9 cellular contexts compared by ENCODE assay signal in genomic region chr6:1575213-1576041, GRCh38. TPM values are rescaled to one million over a fixed set of nuclear protein-coding genes. Genes with fewer than 3 reads are reported as not detected.
DNase-seq lines count a peak whose midpoint lies in the region; ATAC-seq, FAIRE-seq and TF ChIP-seq lines count a peak whose summit lies in the region.
"Had no signal": no experiment of that assay in that cellular context is flagged by ENCODE, and none has a peak within 500 bp of the region (broad histone marks: within the 10 kb centered on the region; RNA-seq: fewer than 3 reads in every experiment).

No MANE protein-coding gene starts in this region.

- H3K4me3 Mint-ChIP-seq in neural crest cell, result peak overlapping the region; percentile 18

- peak overlapping the region; percentile 81 for H3K27ac Mint-ChIP-seq in neural crest cell (ENCODE audit: unreplicated experiment)

- no peak for FAIRE-seq in HepG2 (lab: Jason Lieb, UNC)

- peak; percentile 23 for DNase-seq in HepG2 (ENCODE audit: low spot score)
- no peak for DNase-seq in right lobe of liver
- DNase-seq in esophagus muscularis mucosa (ENCODE audit: extremely low spot score), result peak; percentile 89
- DNase-seq in neural crest cell (ENCODE audit: low read depth, low spot score), result no peak
- no peak for DNase-seq in activated CD4-positive, alpha-beta T cell treated with anti-CD3 and anti-CD28 coated beads for 1 hour
- no peak for DNase-seq in GM20000 (ENCODE audit: low spot score)
- no peak for DNase-seq in activated CD4-positive, alpha-beta T cell treated with anti-CD3 and anti-CD28 coated beads for 4 hours
- DNase-seq: left colon had no signal

- H3K79me2 ChIP-seq in HepG2 (ENCODE audit: insufficient read depth, low read length), result no peaks in the 10 kb centered on the region

- peak overlapping the region; percentile 33; the same call in 1 of the 2 replicates for H3K9ac ChIP-seq in HepG2 (ENCODE audit: insufficient read depth, low read depth, low read length)

- H3K27ac ChIP-seq in HepG2 (ENCODE audit: extremely low read length, insufficient read depth, low read length) (no peak overlapping the region), right lobe of liver (no peak overlapping the region), esophagus muscularis mucosa (replicated peaks in 1 of 4) (peak overlapping the region; percentile 32 to 71 (median 61))

- H3K4me2 ChIP-seq in HepG2 (ENCODE audit: low read depth, low read length), result peak overlapping the region; percentile 79

- H3K4me1 Mint-ChIP-seq in neural crest cell, result peaks cover 31% of the 10 kb centered on the region

- ATAC-seq in HepG2 (peak; percentile 78), right lobe of liver (no peak), HG03159 (IDR thresholded peaks at IDR 0.05; ENCODE audit: unreplicated experiment) (no peak)
- ATAC-seq: left colon had no signal

- CTCF ChIA-PET in HepG2 (lab: Yijun Ruan, JAX; ENCODE audit: low intra/inter-chr PET ratio, low total read pairs), result no interaction called here

- peaks cover 12% of the 10 kb centered on the region for H3K9me3 Mint-ChIP-seq in neural crest cell

- no peak for TF ChIP-seq RAD21 in HepG2 (CRISPR knock-in tag; IDR thresholded peaks at IDR 0.05)

- TF ChIP-seq CTCF in HepG2 (CRISPR knock-in tag; IDR thresholded peaks at IDR 0.05), result no peak
- no peak for TF ChIP-seq CTCF in right lobe of liver (IDR thresholded peaks at IDR 0.05)
- TF ChIP-seq CTCF in esophagus muscularis mucosa (IDR thresholded peaks at IDR 0.05), result no peak
- TF ChIP-seq CTCF in neural crest cell (conservative IDR thresholded peaks at IDR 0.05), result no peak
- no peak for TF ChIP-seq CTCF in GM20000 (IDR thresholded peaks at IDR 0.05; ENCODE audit: extremely low read depth, missing control alignments)

- intact Hi-C loops in HepG2 (cut with micrococcal nuclease; ENCODE audit: unreplicated experiment) (no loop called here), right lobe of liver (cut with DNase I) (no loop called here), esophagus muscularis mucosa (cut with DNase I) (no loop called here)

- no peak for TF ChIP-seq POLR2A in HepG2 (IDR thresholded peaks at IDR 0.05; ENCODE audit: insufficient read depth in 1 of 2, low read depth in 2 of 2, low read length in 2 of 2)
- no peak for TF ChIP-seq POLR2A in right lobe of liver (IDR thresholded peaks at IDR 0.05)
- TF ChIP-seq POLR2A in esophagus muscularis mucosa (IDR thresholded peaks at IDR 0.05; ENCODE audit: low read depth), result no peak

- H4K20me1 ChIP-seq in HepG2 (ENCODE audit: insufficient read depth, low read length), result no peaks in the 10 kb centered on the region

- H3K36me3 ChIP-seq in HepG2 (replicated peaks in 1 of 2; ENCODE audit: control insufficient read depth in 1 of 2, insufficient read depth in 2 of 2, low read length in 2 of 2) (no peaks in the 10 kb centered on the region), right lobe of liver (no peaks in the 10 kb centered on the region), esophagus muscularis mucosa (no peaks in the 10 kb centered on the region)

- 7% methylated on average over 13 of the region's 16 CpGs for WGBS in HepG2 (ENCODE audit: low lambda C conversion rate)
- 60% methylated on average over 8 of the region's 16 CpGs for WGBS in right lobe of liver (ENCODE audit: insufficient coverage, low coverage, low lambda C conversion rate, missing lambda C conversion rate)
- WGBS in esophagus muscularis mucosa, result 30% methylated on average over 14 of the region's 16 CpGs

- TF ChIP-seq EP300 in HepG2 (IDR thresholded peaks at IDR 0.05; ENCODE audit: low read depth in 2 of 2, low read length in 2 of 2) (no peak), HepG2 (CRISPR knock-in tag; IDR thresholded peaks at IDR 0.05; ENCODE audit: borderline replicate concordance) (no peak), esophagus muscularis mucosa (IDR thresholded peaks at IDR 0.05) (no peak)

- in situ Hi-C loops in HepG2 (cut with HindIII; ENCODE audit: extremely low pct_ligation_motif_present, low pct_unique_long_range_greater_than_20kb), result no loop called here

- POLR2A ChIA-PET in HepG2 (lab: Yijun Ruan, JAX), result no interaction called here

- H3K36me3 Mint-ChIP-seq in neural crest cell (ENCODE audit: low read depth), result peaks cover 12% of the 10 kb centered on the region

- BruUV-seq in HepG2 (replicated peaks; lab: Mats Ljungman, UMichigan), result no TSS peak

- peaks cover 18% of the 10 kb centered on the region for H3K4me1 ChIP-seq in HepG2 (ENCODE audit: insufficient read depth, low read length)
- H3K4me1 ChIP-seq in right lobe of liver, result no peaks in the 10 kb centered on the region
- peaks cover 0 to 31% (median 24%) of the 10 kb centered on the region in 4 donors for H3K4me1 ChIP-seq in esophagus muscularis mucosa

- H3K9me3 ChIP-seq in HepG2 (ENCODE audit: low read length), result peaks cover 12% of the 10 kb centered on the region
- H3K9me3 ChIP-seq in right lobe of liver, result peaks cover 0 to under 1% (median 0%) of the 10 kb centered on the region in 4 donors
- peaks cover 0 to 17% (median 9%) of the 10 kb centered on the region in 4 donors for H3K9me3 ChIP-seq in esophagus muscularis mucosa

- peak overlapping the region; percentile 71 for H2AFZ ChIP-seq in HepG2 (ENCODE audit: low read length)

- H3K27me3 ChIP-seq in HepG2 (ENCODE audit: control insufficient read depth in 1 of 2, insufficient read depth in 2 of 2, low read length in 2 of 2) (peaks cover 5 to 60% of the 10 kb centered on the region in 2 experiments), right lobe of liver (no peaks in the 10 kb centered on the region), esophagus muscularis mucosa (no peaks in the 10 kb centered on the region)

- H3K27me3 Mint-ChIP-seq in neural crest cell (ENCODE audit: low read depth), result no peaks in the 10 kb centered on the region

- H3K4me3 ChIP-seq in HepG2 (replicated peaks in 1 of 3; ENCODE audit: insufficient read depth in 1 of 3, low read depth in 2 of 3, low read length in 3 of 3), result peak overlapping the region; percentile 39 to 65 (median 57)
- no peak overlapping the region for H3K4me3 ChIP-seq in right lobe of liver
- H3K4me3 ChIP-seq in esophagus muscularis mucosa, result peak overlapping the region; percentile 28 to 47 (median 30)

TF ChIP-seq in HepG2, 621 proteins besides CTCF, POLR2A, EP300 and RAD21 (continues in another document):
- peak; percentile 33; the same call in 1 of the 2 replicates for TF ChIP-seq ELF1 (CRISPR knock-in tag; IDR thresholded peaks at IDR 0.05)
- TF ChIP-seq ZNF484 (CRISPR knock-in tag; IDR thresholded peaks at IDR 0.05; ENCODE audit: borderline replicate concordance, low read depth), result no peak
- no peak for TF ChIP-seq SMC3 (IDR thresholded peaks at IDR 0.05; ENCODE audit: low read length)
- TF ChIP-seq ZNF530 (CRISPR knock-in tag; IDR thresholded peaks at IDR 0.05; ENCODE audit: low read depth), result no peak
- TF ChIP-seq UBTF (CRISPR knock-in tag; IDR thresholded peaks at IDR 0.05), result 0 out of 2 replicates have a peak, but pooled peaks have one; percentile 25
- TF ChIP-seq CBX2 (IDR thresholded peaks at IDR 0.05; ENCODE audit: low read depth, low read length), result 0 out of 2 replicates have a peak, but pooled peaks have one; percentile 58
- no peak for TF ChIP-seq CBX2 (CRISPR knock-in tag; IDR thresholded peaks at IDR 0.05; ENCODE audit: low read depth)
- no peak for TF ChIP-seq ZSCAN25 (CRISPR knock-in tag; IDR thresholded peaks at IDR 0.05)
- no peak for TF ChIP-seq IRF2 (CRISPR knock-in tag; IDR thresholded peaks at IDR 0.05)
- TF ChIP-seq PTBP1 (IDR thresholded peaks at IDR 0.05; ENCODE audit: low read depth, low read length, poor library complexity, severe bottlenecking), result no peak

RNA-seq across cellular contexts. Expression of gene FOXC1, which starts 34.3 kb away (rescaled TPM):
- total RNA-seq in HepG2 (2016; rRNA removed; fragmentation: Illumina TruSeq; extraction: Trizol) (0.46 and 0.55 TPM in 2 replicates), right lobe of liver (under 1 TPM; 0.24 to 0.87 (median 0.50) TPM), esophagus muscularis mucosa (10 to 100 TPM in 3 of 4 donors, 1 to 10 TPM in 1; 8.7 to 19.7 (median 16.8) TPM), neural crest cell (1.7 and 1.8 TPM in 2 replicates)
- 0.09 TPM in 1 of 2 replicates, not detected in the other for total RNA-seq in HepG2 (2016; cell fraction: cytosol; rRNA removed; fragmentation: Illumina TruSeq; extraction: Trizol; ENCODE audit: low read depth)
- 0.42 and 0.50 TPM in 2 replicates for total RNA-seq in HepG2 (2016; cell fraction: insoluble cytoplasmic fraction; rRNA removed; fragmentation: Illumina TruSeq; extraction: Trizol)
- 0.28 and 0.31 TPM in 2 replicates for total RNA-seq in HepG2 (2016; cell fraction: membrane; rRNA removed; fragmentation: Illumina TruSeq; extraction: Trizol)
- 0.47 and 0.50 TPM in 2 replicates for total RNA-seq in HepG2 (2016; cell fraction: nucleus; rRNA removed; fragmentation: Illumina TruSeq; extraction: Trizol)
- 0.37 and 0.44 TPM in 2 replicates for polyA plus RNA-seq in HepG2 (2011; rRNA removed)
- 0.19 and 0.23 TPM in 2 replicates for polyA plus RNA-seq in HepG2 (2011; cell fraction: cytosol; rRNA removed)
- polyA plus RNA-seq in HepG2 (2011; cell fraction: nucleus; rRNA removed), result 0.23 and 0.27 TPM in 2 replicates
- 0.30 and 0.53 TPM in 2 replicates for polyA plus RNA-seq in HepG2 (2012)
- polyA plus RNA-seq in HepG2 (2016; cell fraction: cytosol; fragmentation: Illumina TruSeq; extraction: Trizol; ENCODE audit: low read depth), result 0.05 and 0.09 TPM in 2 replicates
- 0.89 and 1.2 TPM in 2 replicates for polyA plus RNA-seq in HepG2 (2016; cell fraction: insoluble cytoplasmic fraction; fragmentation: Illumina TruSeq; extraction: Trizol; ENCODE audit: low read depth)
- 0.26 and 0.35 TPM in 2 replicates for polyA plus RNA-seq in HepG2 (2016; cell fraction: membrane; fragmentation: Illumina TruSeq; extraction: Trizol; ENCODE audit: low read depth)
- polyA plus RNA-seq in HepG2 (2016; cell fraction: nucleus; fragmentation: Illumina TruSeq; extraction: Trizol; ENCODE audit: insufficient read depth, low read depth), result 0.72 and 0.95 TPM in 2 replicates
- polyA minus RNA-seq in HepG2 (2011; rRNA and poly(A)+ RNA removed; ENCODE audit: low replicate concordance), result 0.30 and 18.3 TPM in 2 replicates
- 0.30 and 0.97 TPM in 2 replicates for polyA minus RNA-seq in HepG2 (2011; cell fraction: cytosol; rRNA and poly(A)+ RNA removed)
- polyA minus RNA-seq in HepG2 (2011; cell fraction: nucleus; rRNA and poly(A)+ RNA removed), result 0.25 and 0.52 TPM in 2 replicates

Comparison
In these comparisons a context has a peak if more than half of its experiments do, and no peak if none do; other contexts are left out.
1. DNase-seq: peak in HepG2 (single experiment) and esophagus muscularis mucosa (single experiment); none in right lobe of liver (0 of 3), neural crest cell (single experiment), activated CD4-positive, alpha-beta T cell treated with anti-CD3 and anti-CD28 coated beads for 1 hour (single experiment), GM20000 (single experiment) and activated CD4-positive, alpha-beta T cell treated with anti-CD3 and anti-CD28 coated beads for 4 hours (0 of 2).
2. H3K4me3 ChIP-seq: peak in HepG2 (3 of 3) and esophagus muscularis mucosa (4 of 4); none in right lobe of liver (0 of 3).
3. H3K27ac ChIP-seq: peak in esophagus muscularis mucosa (4 of 4); none in HepG2 (single experiment) and right lobe of liver (0 of 3).